In genomic region chr1:240492832-240493440, GRCh38 we compare ENCODE assay signal across 11 cellular contexts.
DNase-seq lines count a peak whose midpoint lies in the region; ATAC-seq and TF ChIP-seq lines count a peak whose summit lies in the region.
"Had no signal": no experiment of that assay in that cellular context is flagged by ENCODE, and none has a peak within 500 bp of the region (broad histone marks: within the 10 kb centered on the region; RNA-seq: fewer than 3 reads in every experiment).

No MANE protein-coding gene starts in this region.

- H3K9ac ChIP-seq in iPS-15b (ENCODE audit: low read depth, low read length) = peak overlapping the region; percentile 49

- no peak for TF ChIP-seq POLR2A in transverse colon (IDR thresholded peaks at IDR 0.05)

- no peak for ATAC-seq in activated naive CD8-positive, alpha-beta T cell treated with anti-CD3 and anti-CD28 coated beads, Interleukin-2, amount 50 U/mL, for 24 hours
- ATAC-seq in activated naive CD8-positive, alpha-beta T cell treated with anti-CD3 and anti-CD28 coated beads, Interleukin-2, amount 10 ng/mL, durations not matched to agents 7 days and 5 days (ENCODE audit: low read depth) = peak; percentile 36
- ATAC-seq in sciatic nerve = no peak

- POLR2A ChIA-PET in activated naive CD8-positive, alpha-beta T cell treated with anti-CD3 and anti-CD28 coated beads, Interleukin-2, amount 10 ng/mL, durations not matched to agents 7 days and 5 days (lab: Charles Lee) = no interaction called here

- H3K9me3 Mint-ChIP-seq in activated naive CD8-positive, alpha-beta T cell (ENCODE audit: low read depth) = no peaks in the 10 kb centered on the region
- H3K9me3 Mint-ChIP-seq in activated naive CD8-positive, alpha-beta T cell treated with anti-CD3 and anti-CD28 coated beads, Interleukin-2, amount 50 U/mL, for 24 hours = no peaks in the 10 kb centered on the region
- no peaks in the 10 kb centered on the region for H3K9me3 Mint-ChIP-seq in activated naive CD8-positive, alpha-beta T cell treated with anti-CD3 and anti-CD28 coated beads, Interleukin-2, amount 10 ng/mL, durations not matched to agents 7 days and 5 days

- no peaks in the 10 kb centered on the region for H3K4me1 Mint-ChIP-seq in activated naive CD8-positive, alpha-beta T cell (ENCODE audit: low read depth)
- no peaks in the 10 kb centered on the region for H3K4me1 Mint-ChIP-seq in activated naive CD8-positive, alpha-beta T cell treated with anti-CD3 and anti-CD28 coated beads, Interleukin-2, amount 50 U/mL, for 24 hours
- no peaks in the 10 kb centered on the region for H3K4me1 Mint-ChIP-seq in activated naive CD8-positive, alpha-beta T cell treated with anti-CD3 and anti-CD28 coated beads, Interleukin-2, amount 10 ng/mL, durations not matched to agents 7 days and 5 days

- TF ChIP-seq CTCF in transverse colon (IDR thresholded peaks at IDR 0.05) = peak in 4 of 5 experiments; percentile 11 to 26 (median 15)

- WGBS in transverse colon (ENCODE audit: low coverage in 1 of 2), 2 donors = 81% methylated on average over 52 of the region's 52 CpGs; no CpG with 5 or more reads in 1 of the 2 donors

- H3K27me3 Mint-ChIP-seq in activated naive CD8-positive, alpha-beta T cell = peaks cover 7% of the 10 kb centered on the region
- H3K27me3 Mint-ChIP-seq in activated naive CD8-positive, alpha-beta T cell treated with anti-CD3 and anti-CD28 coated beads, Interleukin-2, amount 50 U/mL, for 24 hours = no peaks in the 10 kb centered on the region
- H3K27me3 Mint-ChIP-seq in activated naive CD8-positive, alpha-beta T cell treated with anti-CD3 and anti-CD28 coated beads, Interleukin-2, amount 10 ng/mL, durations not matched to agents 7 days and 5 days = peaks cover 5% of the 10 kb centered on the region

- H3K4me3 Mint-ChIP-seq in activated naive CD8-positive, alpha-beta T cell = peak overlapping the region; percentile 54
- no peak overlapping the region for H3K4me3 Mint-ChIP-seq in activated naive CD8-positive, alpha-beta T cell treated with anti-CD3 and anti-CD28 coated beads, Interleukin-2, amount 50 U/mL, for 24 hours
- peak overlapping the region; percentile 19 for H3K4me3 Mint-ChIP-seq in activated naive CD8-positive, alpha-beta T cell treated with anti-CD3 and anti-CD28 coated beads, Interleukin-2, amount 10 ng/mL, durations not matched to agents 7 days and 5 days
- H3K4me3 Mint-ChIP-seq: CD4-positive, alpha-beta T cell; T-helper 1 cell treated with Interleukin-12 subunit alpha and Interleukin-12 subunit beta and Interleukin-4 antibody, amounts not matched to agents 30 μg/mL and 1 μg/mL, for 36 hours had no signal

- no peaks in the 10 kb centered on the region for H3K36me3 Mint-ChIP-seq in activated naive CD8-positive, alpha-beta T cell
- H3K36me3 Mint-ChIP-seq in activated naive CD8-positive, alpha-beta T cell treated with anti-CD3 and anti-CD28 coated beads, Interleukin-2, amount 50 U/mL, for 24 hours (ENCODE audit: low read depth) = no peaks in the 10 kb centered on the region
- no peaks in the 10 kb centered on the region for H3K36me3 Mint-ChIP-seq in activated naive CD8-positive, alpha-beta T cell treated with anti-CD3 and anti-CD28 coated beads, Interleukin-2, amount 10 ng/mL, durations not matched to agents 7 days and 5 days

- H3K36me3 ChIP-seq in iPS-15b (ENCODE audit: control insufficient read depth, insufficient read depth, low read length) (no peaks in the 10 kb centered on the region), transverse colon (no peaks in the 10 kb centered on the region)

- no peak for TF ChIP-seq EP300 in transverse colon (IDR thresholded peaks at IDR 0.05; ENCODE audit: low read depth)

- H3K4me1 ChIP-seq in iPS-15b (ENCODE audit: control insufficient read depth, insufficient read depth, low read length) (no peaks in the 10 kb centered on the region), transverse colon (no peaks in the 10 kb centered on the region)

- H3K27ac ChIP-seq in transverse colon = peak overlapping the region in 2 of 4 donors; percentile 10 to 13

- no peaks in the 10 kb centered on the region for H3K9me3 ChIP-seq in iPS-15b (ENCODE audit: control insufficient read depth, insufficient read depth, low read length)
- H3K9me3 ChIP-seq in transverse colon = no peaks in the 10 kb centered on the region

- H3K4me3 ChIP-seq in iPS-15b (ENCODE audit: low read depth, low read length) (peak overlapping the region; percentile 68), transverse colon (peak overlapping the region in 3 of 4 donors; percentile 8 to 14 (median 14))

- no peak overlapping the region for H3K27ac Mint-ChIP-seq in activated naive CD8-positive, alpha-beta T cell
- no peak overlapping the region for H3K27ac Mint-ChIP-seq in activated naive CD8-positive, alpha-beta T cell treated with anti-CD3 and anti-CD28 coated beads, Interleukin-2, amount 50 U/mL, for 24 hours
- H3K27ac Mint-ChIP-seq in activated naive CD8-positive, alpha-beta T cell treated with anti-CD3 and anti-CD28 coated beads, Interleukin-2, amount 10 ng/mL, durations not matched to agents 7 days and 5 days = no peak overlapping the region
- H3K27ac Mint-ChIP-seq: CD4-positive, alpha-beta T cell; T-helper 1 cell treated with Interleukin-12 subunit alpha and Interleukin-12 subunit beta and Interleukin-4 antibody, amounts not matched to agents 30 μg/mL and 1 μg/mL, for 36 hours had no signal

- in situ Hi-C loops in transverse colon (cut with MboI; ENCODE audit: low pct_ligation_motif_present in 1 of 4, low pct_unique_long_range_greater_than_20kb in 1 of 4, low sequenced_read_pairs in 3 of 4) = no loop called here

- intact Hi-C loops in transverse colon (cut with DNase I; ENCODE audit: low total_unique reads) = no loop called here
- intact Hi-C loops in sciatic nerve (cut with DNase I) = no loop called here

- H3K27me3 ChIP-seq in iPS-15b (ENCODE audit: control insufficient read depth, insufficient read depth, low read length) (peaks cover 29% of the 10 kb centered on the region), transverse colon (no peaks in the 10 kb centered on the region)

- DNase-seq in activated naive CD8-positive, alpha-beta T cell treated with anti-CD3 and anti-CD28 coated beads, Interleukin-2, amount 50 U/mL, for 24 hours = no peak
- no peak for DNase-seq in activated naive CD8-positive, alpha-beta T cell treated with anti-CD3 and anti-CD28 coated beads, Interleukin-2, amount 10 ng/mL, durations not matched to agents 7 days and 5 days
- DNase-seq in transverse colon (peak; percentile 33), NCI-H146 (lab: John Stamatoyannopoulos, UW) (no peak), sciatic nerve (ENCODE audit: low spot score) (no peak), COLO668 (lab: John Stamatoyannopoulos, UW; ENCODE audit: unreplicated experiment) (no peak)
- DNase-seq: stimulated activated naive CD4-positive, alpha-beta T cell treated with Interleukin-2 at 50 U/mL for 16 hours had no signal
